In the genomic region with DNA sequence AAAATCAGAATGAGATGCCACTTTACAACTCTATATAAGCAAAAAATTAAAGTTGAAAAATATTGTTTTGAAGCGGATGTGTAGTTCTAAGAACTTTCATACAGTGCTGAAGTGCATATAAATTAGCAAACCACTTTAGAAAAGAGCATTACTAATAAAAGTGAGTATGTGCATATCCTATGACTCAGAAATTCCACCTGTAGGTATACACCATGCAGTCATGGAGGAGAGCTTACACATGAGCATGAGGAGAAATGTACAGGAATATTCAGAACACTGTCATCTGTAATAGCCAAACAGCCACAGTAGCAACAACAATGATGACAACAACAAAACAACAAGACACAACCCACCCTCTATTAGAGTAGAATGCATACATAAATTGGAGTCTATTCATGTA, we compare ENCODE assay signal across 24 cellular contexts.
"Had no signal": no experiment of that assay in that cellular context is flagged by ENCODE, and none has a peak within 500 bp of the region (broad histone marks: within the 10 kb centered on the region; RNA-seq: fewer than 3 reads in every experiment).

No MANE protein-coding gene starts in this region.

- H3K27ac Mint-ChIP-seq: activated CD8-positive, alpha-beta memory T cell treated with anti-CD3 and anti-CD28 coated beads, Interleukin-2, amount 10 ng/mL, durations not matched to agents 7 days and 5 days; activated CD8-positive, alpha-beta T cell treated with anti-CD3 and anti-CD28 coated beads for 36 hours; activated naive CD4-positive, alpha-beta T cell treated with anti-CD3 and anti-CD28 coated beads, Interleukin-2, amount 50 U/mL, for 24 hours; effector memory CD8-positive, alpha-beta T cell; naive B cell; stimulated activated memory B cell treated with anti-CD40 and anti-IgM and Interleukin-4, amounts not matched to agents 10 μg/mL and 1 μg/mL and 100 μg/mL, for 72 hours; T-helper 1 cell treated with Interleukin-12 subunit alpha and Interleukin-12 subunit beta and Interleukin-4 antibody, amounts not matched to agents 30 μg/mL and 1 μg/mL, for 36 hours; WTC11 had no signal

- H3K36me3 Mint-ChIP-seq: activated CD8-positive, alpha-beta memory T cell treated with anti-CD3 and anti-CD28 coated beads, Interleukin-2, amount 10 ng/mL, durations not matched to agents 7 days and 5 days; activated naive CD4-positive, alpha-beta T cell treated with anti-CD3 and anti-CD28 coated beads, Interleukin-2, amount 50 U/mL, for 24 hours; naive B cell; stimulated activated memory B cell treated with anti-CD40 and anti-IgM and Interleukin-4, amounts not matched to agents 10 μg/mL and 1 μg/mL and 100 μg/mL, for 72 hours; WTC11 had no signal

- H3K9me3 Mint-ChIP-seq: activated CD8-positive, alpha-beta T cell treated with anti-CD3 and anti-CD28 coated beads for 36 hours; activated naive CD4-positive, alpha-beta T cell treated with anti-CD3 and anti-CD28 coated beads, Interleukin-2, amount 50 U/mL, for 24 hours; effector memory CD8-positive, alpha-beta T cell; stimulated activated memory B cell treated with anti-CD40 and anti-IgM and Interleukin-4, amounts not matched to agents 10 μg/mL and 1 μg/mL and 100 μg/mL, for 72 hours; T-helper 1 cell treated with Interleukin-12 subunit alpha and Interleukin-12 subunit beta and Interleukin-4 antibody, amounts not matched to agents 30 μg/mL and 1 μg/mL, for 36 hours; WTC11 had no signal

- H3K27me3 Mint-ChIP-seq: activated CD8-positive, alpha-beta T cell treated with anti-CD3 and anti-CD28 coated beads for 36 hours had no signal

- H3K4me3 Mint-ChIP-seq: activated CD8-positive, alpha-beta memory T cell treated with anti-CD3 and anti-CD28 coated beads, Interleukin-2, amount 10 ng/mL, durations not matched to agents 7 days and 5 days; activated CD8-positive, alpha-beta T cell treated with anti-CD3 and anti-CD28 coated beads for 36 hours; activated naive CD4-positive, alpha-beta T cell treated with anti-CD3 and anti-CD28 coated beads, Interleukin-2, amount 50 U/mL, for 24 hours; effector memory CD8-positive, alpha-beta T cell; naive B cell; stimulated activated memory B cell treated with anti-CD40 and anti-IgM and Interleukin-4, amounts not matched to agents 10 μg/mL and 1 μg/mL and 100 μg/mL, for 72 hours; T-helper 1 cell treated with Interleukin-12 subunit alpha and Interleukin-12 subunit beta and Interleukin-4 antibody, amounts not matched to agents 30 μg/mL and 1 μg/mL, for 36 hours; WTC11 had no signal

- H3K4me1 Mint-ChIP-seq: activated CD8-positive, alpha-beta memory T cell treated with anti-CD3 and anti-CD28 coated beads, Interleukin-2, amount 10 ng/mL, durations not matched to agents 7 days and 5 days; naive B cell; stimulated activated memory B cell treated with anti-CD40 and anti-IgM and Interleukin-4, amounts not matched to agents 10 μg/mL and 1 μg/mL and 100 μg/mL, for 72 hours had no signal

- DNase-seq: activated CD4-positive, alpha-beta T cell treated with anti-CD3 and anti-CD28 coated beads for 48 hours; activated CD8-positive, alpha-beta memory T cell treated with anti-CD3 and anti-CD28 coated beads, Interleukin-2, amount 10 ng/mL, durations not matched to agents 7 days and 5 days; activated CD8-positive, alpha-beta T cell treated with anti-CD3 and anti-CD28 coated beads for 36 hours; activated gamma-delta T cell; activated T-cell treated with anti-CD3 and anti-CD28 coated beads for 4 hours; adrenal gland; colonic mucosa; dorsolateral prefrontal cortex; effector memory CD8-positive, alpha-beta T cell; heart left ventricle; kidney; lower lobe of right lung; naive B cell; nucleus accumbens; right lobe of liver; stimulated activated CD4-positive, alpha-beta T cell treated with anti-CD3 and anti-CD28 coated beads, Interleukin-1b, Interleukin-23, amount 100 ng/mL, for 48 hours; T1000; testis; uterus had no signal

- ATAC-seq: activated CD8-positive, alpha-beta memory T cell treated with anti-CD3 and anti-CD28 coated beads, Interleukin-2, amount 10 ng/mL, durations not matched to agents 7 days and 5 days; activated CD8-positive, alpha-beta T cell treated with anti-CD3 and anti-CD28 coated beads for 36 hours; effector memory CD8-positive, alpha-beta T cell; heart left ventricle; left lobe of liver; lower lobe of right lung; right lobe of liver; stimulated activated memory B cell treated with anti-CD40 and anti-IgM and Interleukin-4, amounts not matched to agents 10 μg/mL and 1 μg/mL and 100 μg/mL, for 72 hours; WTC11 had no signal
